Comparison of ENCODE assay signal across 21 cellular contexts in genomic region chr21:14585122-14585521, GRCh38. TPM values are rescaled to one million over a fixed set of nuclear protein-coding genes. Genes with fewer than 3 reads are reported as not detected.
"Had no signal": no experiment of that assay in that cellular context is flagged by ENCODE, and none has a peak within 500 bp of the region (broad histone marks: within the 10 kb centered on the region; RNA-seq: fewer than 3 reads in every experiment).

No MANE protein-coding gene starts in this region.

- H3K27me3 ChIP-seq: neural progenitor cell, sigmoid colon, stomach, suprapubic skin, transverse colon had no signal

- H3K27ac Mint-ChIP-seq: activated B cell treated with CpG ODN at 0.5 μM for 24 hours; activated CD4-positive, alpha-beta memory T cell treated with anti-CD3 and anti-CD28 coated beads for 36 hours; activated CD4-positive, alpha-beta T cell treated with anti-CD3 and anti-CD28 coated beads for 36 hours; activated naive CD8-positive, alpha-beta T cell treated with anti-CD3 and anti-CD28 coated beads for 36 hours; immature natural killer cell; naive thymus-derived CD4-positive, alpha-beta T cell; neural progenitor cell; stimulated activated memory B cell treated with anti-CD40 and anti-IgM and Interleukin-4, amounts not matched to agents 10 μg/mL and 1 μg/mL and 100 μg/mL, for 72 hours had no signal

- DNase-seq: activated B cell treated with CpG ODN at 0.5 μM for 24 hours; activated CD4-positive, alpha-beta memory T cell treated with anti-CD3 and anti-CD28 coated beads for 36 hours; activated CD4-positive, alpha-beta T cell treated with anti-CD3 and anti-CD28 coated beads for 36 hours; activated naive CD4-positive, alpha-beta T cell treated with Interleukin-2 at 50 U/mL for 16 hours; activated naive CD8-positive, alpha-beta T cell treated with anti-CD3 and anti-CD28 coated beads for 36 hours; activated T-cell treated with anti-CD3 and anti-CD28 coated beads, Interleukin-2, amount 50 U/mL, for 48 hours; central memory CD4-positive, alpha-beta T cell; dermis blood vessel endothelial cell; effector CD8-positive, alpha-beta T cell; foreskin melanocyte; immature natural killer cell; naive thymus-derived CD4-positive, alpha-beta T cell; sigmoid colon; stimulated activated CD4-positive, alpha-beta T cell treated with anti-CD3 and anti-CD28 coated beads, Interleukin-15, amount 100 ng/mL, for 24 hours; stomach; transverse colon had no signal

- H3K4me3 Mint-ChIP-seq: activated B cell treated with CpG ODN at 0.5 μM for 24 hours; activated CD4-positive, alpha-beta memory T cell treated with anti-CD3 and anti-CD28 coated beads for 36 hours; activated CD4-positive, alpha-beta T cell treated with anti-CD3 and anti-CD28 coated beads for 36 hours; activated naive CD8-positive, alpha-beta T cell treated with anti-CD3 and anti-CD28 coated beads for 36 hours; immature natural killer cell; neural progenitor cell; stimulated activated memory B cell treated with anti-CD40 and anti-IgM and Interleukin-4, amounts not matched to agents 10 μg/mL and 1 μg/mL and 100 μg/mL, for 72 hours had no signal

- H3K36me3 ChIP-seq: neural progenitor cell, sigmoid colon, stomach, suprapubic skin, transverse colon had no signal

- H3K4me1 ChIP-seq: neural progenitor cell, sigmoid colon, stomach, suprapubic skin, transverse colon had no signal

- H3K9me3 ChIP-seq: sigmoid colon, stomach, suprapubic skin, transverse colon had no signal

- H3K4me3 ChIP-seq: neural progenitor cell, sigmoid colon, smooth muscle cell, stomach, suprapubic skin, transverse colon had no signal

- H3K27me3 Mint-ChIP-seq: activated B cell treated with CpG ODN at 0.5 μM for 24 hours; activated CD4-positive, alpha-beta memory T cell treated with anti-CD3 and anti-CD28 coated beads for 36 hours; activated CD4-positive, alpha-beta T cell treated with anti-CD3 and anti-CD28 coated beads for 36 hours; activated naive CD8-positive, alpha-beta T cell treated with anti-CD3 and anti-CD28 coated beads for 36 hours; naive thymus-derived CD4-positive, alpha-beta T cell; stimulated activated memory B cell treated with anti-CD40 and anti-IgM and Interleukin-4, amounts not matched to agents 10 μg/mL and 1 μg/mL and 100 μg/mL, for 72 hours had no signal

- H3K9me3 Mint-ChIP-seq: activated B cell treated with CpG ODN at 0.5 μM for 24 hours; neural progenitor cell; stimulated activated memory B cell treated with anti-CD40 and anti-IgM and Interleukin-4, amounts not matched to agents 10 μg/mL and 1 μg/mL and 100 μg/mL, for 72 hours had no signal

- H3K4me1 Mint-ChIP-seq: neural progenitor cell had no signal

- H3K36me3 Mint-ChIP-seq: activated CD4-positive, alpha-beta memory T cell treated with anti-CD3 and anti-CD28 coated beads for 36 hours; neural progenitor cell had no signal

RNA-seq across cellular contexts. Expression of gene SAMSN1, which starts 39.0 kb away (rescaled TPM):
- total RNA-seq: dermis blood vessel endothelial cell, renal cortical epithelial cell had no signal
- polyA plus RNA-seq: smooth muscle cell had no signal
